ENCODE assay signal across 1 cellular context in genomic region chr5:103258368-103258956, GRCh38.
TF ChIP-seq lines count a peak whose summit lies in the region.

Gene MACIR (plus strand): TSS chr5:103258763. CDS start chr5:103275920, 17,157 bp downstream.

TF ChIP-seq in SK-N-SH, 30 proteins besides CTCF, POLR2A, EP300 and RAD21 (continued from another document):
- TF ChIP-seq REST (IDR thresholded peaks at IDR 0.05; ENCODE audit: low read depth, low read length) (0 out of 2 replicates have a peak, but pooled peaks have one; percentile 15), SIN3A (IDR thresholded peaks at IDR 0.05; ENCODE audit: borderline replicate concordance, low read depth, low read length) (peak; percentile 61; the same call in 1 of the 2 replicates), GABPA (IDR thresholded peaks at IDR 0.05; ENCODE audit: low read depth) (no peak; the same call in 1 of the 2 replicates), FOXM1 (IDR thresholded peaks at IDR 0.05; ENCODE audit: low read depth) (no peak), EZH2phosphoT487 (IDR thresholded peaks at IDR 0.05; ENCODE audit: borderline replicate concordance, low read depth) (no peak), TAF1 (IDR thresholded peaks at IDR 0.05; ENCODE audit: borderline replicate concordance, low read depth, low read length) (peak; percentile 88), RCOR1 (IDR thresholded peaks at IDR 0.05; ENCODE audit: low read length) (peak; percentile 11; the same call in 1 of the 2 replicates), FOSL2 (IDR thresholded peaks at IDR 0.05; ENCODE audit: borderline replicate concordance, low read depth) (no peak), USF2 (IDR thresholded peaks at IDR 0.05; ENCODE audit: borderline replicate concordance, low read depth, low read length) (no peak), YY1 (IDR thresholded peaks at IDR 0.05; ENCODE audit: low read depth) (0 out of 2 replicates have a peak, but pooled peaks have one; percentile 46), SMC3 (IDR thresholded peaks at IDR 0.05; ENCODE audit: low read depth, low read length) (no peak)
- TF ChIP-seq, protein P1, sequence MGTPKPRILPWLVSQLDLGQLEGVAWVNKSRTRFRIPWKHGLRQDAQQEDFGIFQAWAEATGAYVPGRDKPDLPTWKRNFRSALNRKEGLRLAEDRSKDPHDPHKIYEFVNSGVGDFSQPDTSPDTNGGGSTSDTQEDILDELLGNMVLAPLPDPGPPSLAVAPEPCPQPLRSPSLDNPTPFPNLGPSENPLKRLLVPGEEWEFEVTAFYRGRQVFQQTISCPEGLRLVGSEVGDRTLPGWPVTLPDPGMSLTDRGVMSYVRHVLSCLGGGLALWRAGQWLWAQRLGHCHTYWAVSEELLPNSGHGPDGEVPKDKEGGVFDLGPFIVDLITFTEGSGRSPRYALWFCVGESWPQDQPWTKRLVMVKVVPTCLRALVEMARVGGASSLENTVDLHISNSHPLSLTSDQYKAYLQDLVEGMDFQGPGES (IDR thresholded peaks at IDR 0.05; ENCODE audit: low read depth, low read length), result no peak
TF ChIP-seq in SK-N-SH: peak in this region for 10.
